ENCODE assay signal across 1 cellular context in the genomic region with DNA sequence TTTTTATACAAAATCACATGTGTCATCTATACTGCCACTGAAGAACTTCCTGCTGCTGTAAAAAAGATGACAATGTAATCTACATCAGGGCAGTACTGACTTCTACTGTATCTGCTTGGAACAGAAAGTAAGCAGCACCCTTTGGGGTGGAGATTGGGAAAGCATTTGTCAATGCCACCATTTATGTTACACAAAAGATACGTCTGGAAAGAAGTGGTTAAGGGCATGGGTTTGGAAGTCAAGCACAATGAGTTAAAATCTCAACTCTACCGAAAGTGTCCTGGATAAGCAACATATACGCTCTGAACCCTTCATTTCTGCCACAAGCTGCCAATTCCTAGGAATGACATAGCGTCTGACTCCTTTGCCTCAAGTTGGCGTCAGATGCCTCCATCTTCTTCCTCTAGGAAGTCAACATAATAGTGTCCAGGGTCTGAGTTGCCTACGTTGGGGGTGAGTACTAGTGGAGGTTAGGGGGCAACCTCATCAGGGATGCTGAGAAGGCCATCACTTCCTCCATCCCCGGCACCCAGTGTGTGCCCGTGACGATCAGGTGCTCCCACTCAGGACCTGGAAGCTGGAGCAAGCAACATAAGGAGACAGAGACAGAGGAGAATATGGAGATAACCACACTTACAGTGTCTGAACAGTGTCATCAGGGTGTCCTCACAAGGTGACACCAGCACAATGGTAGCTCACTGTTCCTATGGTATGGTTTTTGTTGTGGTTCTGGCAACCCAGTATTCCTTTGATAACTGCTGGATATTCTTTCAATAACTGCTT.
TF ChIP-seq lines count a peak whose summit lies in the region.

No MANE protein-coding gene starts in this region.

TF ChIP-seq in K562, 482 proteins besides CTCF, POLR2A, EP300 and RAD21 (continued from another document and continues in another):
- TF ChIP-seq, protein P1, sequence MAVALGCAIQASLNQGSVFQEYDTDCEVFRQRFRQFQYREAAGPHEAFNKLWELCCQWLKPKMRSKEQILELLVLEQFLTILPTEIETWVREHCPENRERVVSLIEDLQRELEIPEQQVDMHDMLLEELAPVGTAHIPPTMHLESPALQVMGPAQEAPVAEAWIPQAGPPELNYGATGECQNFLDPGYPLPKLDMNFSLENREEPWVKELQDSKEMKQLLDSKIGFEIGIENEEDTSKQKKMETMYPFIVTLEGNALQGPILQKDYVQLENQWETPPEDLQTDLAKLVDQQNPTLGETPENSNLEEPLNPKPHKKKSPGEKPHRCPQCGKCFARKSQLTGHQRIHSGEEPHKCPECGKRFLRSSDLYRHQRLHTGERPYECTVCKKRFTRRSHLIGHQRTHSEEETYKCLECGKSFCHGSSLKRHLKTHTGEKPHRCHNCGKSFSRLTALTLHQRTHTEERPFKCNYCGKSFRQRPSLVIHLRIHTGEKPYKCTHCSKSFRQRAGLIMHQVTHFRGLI (CRISPR knock-in tag; IDR thresholded peaks at IDR 0.05): no peak
- TF ChIP-seq ZNF639 (CRISPR knock-in tag; conservative IDR thresholded peaks at IDR 0.05 in 1 of 2, IDR thresholded peaks at IDR 0.05 in 1 of 2): 0 out of 4 replicates have a peak, but pooled peaks of 1 of the 2 experiments have one; percentile 22
- TF ChIP-seq RREB1 (CRISPR knock-in tag; IDR thresholded peaks at IDR 0.05): peak; percentile 44; the same call in 1 of the 2 replicates
- peak; percentile 31; the same call in 1 of the 2 replicates for TF ChIP-seq KHSRP (IDR thresholded peaks at IDR 0.05)
- peak; percentile 97 for TF ChIP-seq CBFA2T3 (IDR thresholded peaks at IDR 0.05)
- TF ChIP-seq, protein P2, sequence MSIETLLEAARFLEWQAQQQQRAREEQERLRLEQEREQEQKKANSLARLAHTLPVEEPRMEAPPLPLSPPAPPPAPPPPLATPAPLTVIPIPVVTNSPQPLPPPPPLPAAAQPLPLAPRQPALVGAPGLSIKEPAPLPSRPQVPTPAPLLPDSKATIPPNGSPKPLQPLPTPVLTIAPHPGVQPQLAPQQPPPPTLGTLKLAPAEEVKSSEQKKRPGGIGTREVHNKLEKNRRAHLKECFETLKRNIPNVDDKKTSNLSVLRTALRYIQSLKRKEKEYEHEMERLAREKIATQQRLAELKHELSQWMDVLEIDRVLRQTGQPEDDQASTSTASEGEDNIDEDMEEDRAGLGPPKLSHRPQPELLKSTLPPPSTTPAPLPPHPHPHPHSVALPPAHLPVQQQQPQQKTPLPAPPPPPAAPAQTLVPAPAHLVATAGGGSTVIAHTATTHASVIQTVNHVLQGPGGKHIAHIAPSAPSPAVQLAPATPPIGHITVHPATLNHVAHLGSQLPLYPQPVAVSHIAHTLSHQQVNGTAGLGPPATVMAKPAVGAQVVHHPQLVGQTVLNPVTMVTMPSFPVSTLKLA (conservative IDR thresholded peaks at IDR 0.05): peak in 1 of 2 experiments; percentile 69; a peak in 3 of 4 replicates
- TF ChIP-seq PHTF2 (CRISPR knock-in tag; IDR thresholded peaks at IDR 0.05): no peak
- TF ChIP-seq, protein P3, sequence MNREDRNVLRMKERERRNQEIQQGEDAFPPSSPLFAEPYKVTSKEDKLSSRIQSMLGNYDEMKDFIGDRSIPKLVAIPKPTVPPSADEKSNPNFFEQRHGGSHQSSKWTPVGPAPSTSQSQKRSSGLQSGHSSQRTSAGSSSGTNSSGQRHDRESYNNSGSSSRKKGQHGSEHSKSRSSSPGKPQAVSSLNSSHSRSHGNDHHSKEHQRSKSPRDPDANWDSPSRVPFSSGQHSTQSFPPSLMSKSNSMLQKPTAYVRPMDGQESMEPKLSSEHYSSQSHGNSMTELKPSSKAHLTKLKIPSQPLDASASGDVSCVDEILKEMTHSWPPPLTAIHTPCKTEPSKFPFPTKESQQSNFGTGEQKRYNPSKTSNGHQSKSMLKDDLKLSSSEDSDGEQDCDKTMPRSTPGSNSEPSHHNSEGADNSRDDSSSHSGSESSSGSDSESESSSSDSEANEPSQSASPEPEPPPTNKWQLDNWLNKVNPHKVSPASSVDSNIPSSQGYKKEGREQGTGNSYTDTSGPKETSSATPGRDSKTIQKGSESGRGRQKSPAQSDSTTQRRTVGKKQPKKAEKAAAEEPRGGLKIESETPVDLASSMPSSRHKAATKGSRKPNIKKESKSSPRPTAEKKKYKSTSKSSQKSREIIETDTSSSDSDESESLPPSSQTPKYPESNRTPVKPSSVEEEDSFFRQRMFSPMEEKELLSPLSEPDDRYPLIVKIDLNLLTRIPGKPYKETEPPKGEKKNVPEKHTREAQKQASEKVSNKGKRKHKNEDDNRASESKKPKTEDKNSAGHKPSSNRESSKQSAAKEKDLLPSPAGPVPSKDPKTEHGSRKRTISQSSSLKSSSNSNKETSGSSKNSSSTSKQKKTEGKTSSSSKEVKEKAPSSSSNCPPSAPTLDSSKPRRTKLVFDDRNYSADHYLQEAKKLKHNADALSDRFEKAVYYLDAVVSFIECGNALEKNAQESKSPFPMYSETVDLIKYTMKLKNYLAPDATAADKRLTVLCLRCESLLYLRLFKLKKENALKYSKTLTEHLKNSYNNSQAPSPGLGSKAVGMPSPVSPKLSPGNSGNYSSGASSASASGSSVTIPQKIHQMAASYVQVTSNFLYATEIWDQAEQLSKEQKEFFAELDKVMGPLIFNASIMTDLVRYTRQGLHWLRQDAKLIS (CRISPR knock-in tag; IDR thresholded peaks at IDR 0.05): no peak
- no peak for TF ChIP-seq RBBP5 (IDR thresholded peaks at IDR 0.05; ENCODE audit: borderline replicate concordance, insufficient read depth, low read length, poor library complexity, severe bottlenecking)
- TF ChIP-seq MBD2 (IDR thresholded peaks at IDR 0.05; ENCODE audit: borderline replicate concordance, low read depth): peak; percentile 55; the same call in 1 of the 2 replicates
- TF ChIP-seq SLC30A9 (CRISPR knock-in tag; IDR thresholded peaks at IDR 0.05): no peak
- TF ChIP-seq SOX6 (IDR thresholded peaks at IDR 0.05): peak; percentile 91
- no peak for TF ChIP-seq PATZ1 (CRISPR knock-in tag; IDR thresholded peaks at IDR 0.05; ENCODE audit: borderline replicate concordance)
- no peak for TF ChIP-seq ZFX (CRISPR knock-in tag; IDR thresholded peaks at IDR 0.05)
- peak; percentile 75; the same call in 1 of the 2 replicates for TF ChIP-seq ZNF584 (CRISPR knock-in tag; IDR thresholded peaks at IDR 0.05; ENCODE audit: low read depth)
- no peak for TF ChIP-seq ZNF253 (CRISPR knock-in tag; conservative IDR thresholded peaks at IDR 0.05)
- no peak for TF ChIP-seq ZNF143 (CRISPR knock-in tag; IDR thresholded peaks at IDR 0.05)
- no peak for TF ChIP-seq EGR1 (conservative IDR thresholded peaks at IDR 0.05)
- no peak for TF ChIP-seq ZNF830 (CRISPR knock-in tag; IDR thresholded peaks at IDR 0.05)
- TF ChIP-seq, protein P4, sequence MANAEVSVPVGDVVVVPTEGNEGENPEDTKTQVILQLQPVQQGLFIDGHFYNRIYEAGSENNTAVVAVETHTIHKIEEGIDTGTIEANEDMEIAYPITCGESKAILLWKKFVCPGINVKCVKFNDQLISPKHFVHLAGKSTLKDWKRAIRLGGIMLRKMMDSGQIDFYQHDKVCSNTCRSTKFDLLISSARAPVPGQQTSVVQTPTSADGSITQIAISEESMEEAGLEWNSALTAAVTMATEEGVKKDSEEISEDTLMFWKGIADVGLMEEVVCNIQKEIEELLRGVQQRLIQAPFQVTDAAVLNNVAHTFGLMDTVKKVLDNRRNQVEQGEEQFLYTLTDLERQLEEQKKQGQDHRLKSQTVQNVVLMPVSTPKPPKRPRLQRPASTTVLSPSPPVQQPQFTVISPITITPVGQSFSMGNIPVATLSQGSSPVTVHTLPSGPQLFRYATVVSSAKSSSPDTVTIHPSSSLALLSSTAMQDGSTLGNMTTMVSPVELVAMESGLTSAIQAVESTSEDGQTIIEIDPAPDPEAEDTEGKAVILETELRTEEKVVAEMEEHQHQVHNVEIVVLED (CRISPR knock-in tag; IDR thresholded peaks at IDR 0.05): no peak
- no peak for TF ChIP-seq ZNF444 (CRISPR knock-in tag; IDR thresholded peaks at IDR 0.05)
- TF ChIP-seq SP2 (IDR thresholded peaks at IDR 0.05; ENCODE audit: extremely low read depth, low read depth, low read length, poor library complexity, severe bottlenecking): no peak
- peak; percentile 42; the same call in 1 of the 2 replicates for TF ChIP-seq CTBP1 (IDR thresholded peaks at IDR 0.05; ENCODE audit: borderline replicate concordance)
- TF ChIP-seq RBM39 (optimal IDR thresholded peaks at IDR 0.05; ENCODE audit: low read depth, low read length): no peak
- TF ChIP-seq ZNF311 (CRISPR knock-in tag; IDR thresholded peaks at IDR 0.05): no peak
- no peak for TF ChIP-seq ZZZ3 (IDR thresholded peaks at IDR 0.05)
- TF ChIP-seq PYGO2 (tag; IDR thresholded peaks at IDR 0.05): no peak
- no peak for TF ChIP-seq TOE1 (IDR thresholded peaks at IDR 0.05; ENCODE audit: borderline replicate concordance)
- no peak for TF ChIP-seq TOE1 (CRISPR knock-in tag; IDR thresholded peaks at IDR 0.05; ENCODE audit: borderline replicate concordance, low read depth)
- no peak for TF ChIP-seq POLR3A (IDR thresholded peaks at IDR 0.05; ENCODE audit: borderline replicate concordance, extremely low read depth, insufficient read depth, insufficient read length)
- TF ChIP-seq ZNF184 (CRISPR knock-in tag; IDR thresholded peaks at IDR 0.05): no peak
- no peak for TF ChIP-seq XRCC5 (IDR thresholded peaks at IDR 0.05; ENCODE audit: low read depth, low read length)
- no peak for TF ChIP-seq RBM34 (IDR thresholded peaks at IDR 0.05; ENCODE audit: borderline replicate concordance, insufficient read depth, low read length)
